ENCODE assay signal across 10 cellular contexts in genomic region chr3:12158387-12159226, GRCh38. TPM values are rescaled to one million over a fixed set of nuclear protein-coding genes. Genes with fewer than 3 reads are reported as not detected.
DNase-seq lines count a peak whose midpoint lies in the region; ATAC-seq, FAIRE-seq and TF ChIP-seq lines count a peak whose summit lies in the region.
"Had no signal": no experiment of that assay in that cellular context is flagged by ENCODE, and none has a peak within 500 bp of the region (broad histone marks: within the 10 kb centered on the region; RNA-seq: fewer than 3 reads in every experiment).

Gene TIMP4 (minus strand): TSS chr3:12158912. CDS start chr3:12158840, 72 bp downstream.

- H3K4me3 ChIP-seq in colonic mucosa (peak within 1 kb of the TSS; percentile 37), HepG2 (replicated peaks in 1 of 3; ENCODE audit: insufficient read depth in 1 of 3, low read depth in 2 of 3, low read length in 3 of 3) (peak within 1 kb of the TSS; percentile 43 to 68 (median 50)), thyroid gland (replicated peaks in 1 of 3) (peak within 1 kb of the TSS in 1 of 3 donors; percentile 31)

- no peaks in the 10 kb centered on the region for H3K27me3 ChIP-seq in colonic mucosa
- peaks cover 3 to 53% of the 10 kb centered on the region in 2 experiments for H3K27me3 ChIP-seq in HepG2 (ENCODE audit: control insufficient read depth in 1 of 2, insufficient read depth in 2 of 2, low read length in 2 of 2)
- H3K27me3 ChIP-seq in thyroid gland: no peaks in the 10 kb centered on the region

- no peaks in the 10 kb centered on the region for H3K9me3 ChIP-seq in colonic mucosa
- H3K9me3 ChIP-seq in HepG2 (ENCODE audit: low read length): no peaks in the 10 kb centered on the region
- no peaks in the 10 kb centered on the region for H3K9me3 ChIP-seq in thyroid gland

- no peak for TF ChIP-seq POLR2A in HepG2 (IDR thresholded peaks at IDR 0.05; ENCODE audit: insufficient read depth in 1 of 2, low read depth in 2 of 2, low read length in 2 of 2)
- no peak for TF ChIP-seq POLR2A in thyroid gland (IDR thresholded peaks at IDR 0.05)

- CTCF ChIA-PET in HepG2 (lab: Yijun Ruan, JAX; ENCODE audit: low intra/inter-chr PET ratio, low total read pairs): no interaction called here

- intact Hi-C loops in colonic mucosa (cut with DNase I) (no loop called here), HepG2 (cut with micrococcal nuclease; ENCODE audit: unreplicated experiment) (no loop called here), thyroid gland (cut with DNase I) (no loop called here)

- POLR2A ChIA-PET in HepG2 (lab: Yijun Ruan, JAX): no interaction called here

- H4K20me1 ChIP-seq in HepG2 (ENCODE audit: insufficient read depth, low read length): no peaks in the 10 kb centered on the region

- H3K9ac ChIP-seq in colonic mucosa (ENCODE audit: low read depth in 2 of 2, low read length in 2 of 2): peak within 1 kb of the TSS; percentile 15 to 61
- no peak within 1 kb of the TSS for H3K9ac ChIP-seq in HepG2 (ENCODE audit: insufficient read depth, low read depth, low read length)

- H3K4me2 ChIP-seq in HepG2 (ENCODE audit: low read depth, low read length): peak within 1 kb of the TSS; percentile 87

- H3K27ac ChIP-seq in colonic mucosa (peak within 1 kb of the TSS; percentile 6), HepG2 (ENCODE audit: extremely low read length, insufficient read depth, low read length) (no peak within 1 kb of the TSS), thyroid gland (peak within 1 kb of the TSS in 2 of 3 donors; percentile 4 to 24)

- TF ChIP-seq RAD21 in HepG2 (CRISPR knock-in tag; IDR thresholded peaks at IDR 0.05): no peak

- peak; percentile 93 for ATAC-seq in HepG2
- no peak for ATAC-seq in GM19351 (IDR thresholded peaks at IDR 0.05; ENCODE audit: unreplicated experiment)

- WGBS in HepG2 (ENCODE audit: low lambda C conversion rate): 4% methylated on average over 7 of the region's 34 CpGs
- 19 to 26% methylated on average over 12 to 17 of the region's 34 CpGs for WGBS in thyroid gland, 2 donors

- TF ChIP-seq EP300 in HepG2 (IDR thresholded peaks at IDR 0.05; ENCODE audit: low read depth in 2 of 2, low read length in 2 of 2): no peak
- no peak for TF ChIP-seq EP300 in HepG2 (CRISPR knock-in tag; IDR thresholded peaks at IDR 0.05; ENCODE audit: borderline replicate concordance)

- peak within 1 kb of the TSS; percentile 73 for H2AFZ ChIP-seq in HepG2 (ENCODE audit: low read length)

- H3K36me3 ChIP-seq in colonic mucosa: no peaks in the 10 kb centered on the region
- no peaks in the 10 kb centered on the region for H3K36me3 ChIP-seq in HepG2 (replicated peaks in 1 of 2; ENCODE audit: control insufficient read depth in 1 of 2, insufficient read depth in 2 of 2, low read length in 2 of 2)
- H3K36me3 ChIP-seq in thyroid gland: no peaks in the 10 kb centered on the region

- BruUV-seq in HepG2 (replicated peaks; lab: Mats Ljungman, UMichigan): no TSS peak

- TF ChIP-seq CTCF in colonic mucosa (IDR thresholded peaks at IDR 0.05) (no peak), HepG2 (CRISPR knock-in tag; IDR thresholded peaks at IDR 0.05) (no peak), thyroid gland (IDR thresholded peaks at IDR 0.05) (no peak)

- in situ Hi-C loops in HepG2 (cut with HindIII; ENCODE audit: extremely low pct_ligation_motif_present, low pct_unique_long_range_greater_than_20kb): no loop called here

- no peaks in the 10 kb centered on the region for H3K4me1 ChIP-seq in colonic mucosa
- peaks cover 30% of the 10 kb centered on the region for H3K4me1 ChIP-seq in HepG2 (ENCODE audit: insufficient read depth, low read length)
- H3K4me1 ChIP-seq in thyroid gland: peaks cover 0 to 6% of the 10 kb centered on the region in 2 donors

- DNase-seq in NCI-H2227 (lab: John Stamatoyannopoulos, UW; ENCODE audit: unreplicated experiment) (peak; percentile 34), NCI-H2227 treated with DMSO at 0.1 percent for 48 hours (lab: John Stamatoyannopoulos, UW) (no peak), colonic mucosa (peak; percentile 75), HepG2 (ENCODE audit: low spot score) (peak; percentile 46), thyroid gland (peak; percentile 24 to 29), NK-92 (lab: John Stamatoyannopoulos, UW; ENCODE audit: unreplicated experiment) (no peak), DMS153 treated with DMSO at 0.1 percent for 48 hours (lab: John Stamatoyannopoulos, UW; ENCODE audit: unreplicated experiment) (no peak)
- DNase-seq: CD4-positive, CD25-positive, alpha-beta regulatory T cell had no signal

- no peaks in the 10 kb centered on the region for H3K79me2 ChIP-seq in HepG2 (ENCODE audit: insufficient read depth, low read length)

- no peak for FAIRE-seq in HepG2 (lab: Jason Lieb, UNC)
- FAIRE-seq: colon had no signal

TF ChIP-seq in HepG2, 621 proteins besides CTCF, POLR2A, EP300 and RAD21 (continues in another document):
- TF ChIP-seq ZFP82 (CRISPR knock-in tag; IDR thresholded peaks at IDR 0.05; ENCODE audit: borderline replicate concordance): no peak
- TF ChIP-seq, protein P1, sequence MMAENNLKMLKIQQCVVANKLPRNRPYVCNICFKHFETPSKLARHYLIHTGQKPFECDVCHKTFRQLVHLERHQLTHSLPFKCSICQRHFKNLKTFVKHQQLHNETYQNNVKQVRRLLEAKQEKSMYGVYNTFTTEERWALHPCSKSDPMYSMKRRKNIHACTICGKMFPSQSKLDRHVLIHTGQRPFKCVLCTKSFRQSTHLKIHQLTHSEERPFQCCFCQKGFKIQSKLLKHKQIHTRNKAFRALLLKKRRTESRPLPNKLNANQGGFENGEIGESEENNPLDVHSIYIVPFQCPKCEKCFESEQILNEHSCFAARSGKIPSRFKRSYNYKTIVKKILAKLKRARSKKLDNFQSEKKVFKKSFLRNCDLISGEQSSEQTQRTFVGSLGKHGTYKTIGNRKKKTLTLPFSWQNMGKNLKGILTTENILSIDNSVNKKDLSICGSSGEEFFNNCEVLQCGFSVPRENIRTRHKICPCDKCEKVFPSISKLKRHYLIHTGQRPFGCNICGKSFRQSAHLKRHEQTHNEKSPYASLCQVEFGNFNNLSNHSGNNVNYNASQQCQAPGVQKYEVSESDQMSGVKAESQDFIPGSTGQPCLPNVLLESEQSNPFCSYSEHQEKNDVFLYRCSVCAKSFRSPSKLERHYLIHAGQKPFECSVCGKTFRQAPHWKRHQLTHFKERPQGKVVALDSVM (CRISPR knock-in tag; IDR thresholded peaks at IDR 0.05): no peak
- no peak for TF ChIP-seq GMEB1 (CRISPR knock-in tag; IDR thresholded peaks at IDR 0.05; ENCODE audit: borderline replicate concordance)
- no peak for TF ChIP-seq ZNF160 (CRISPR knock-in tag; IDR thresholded peaks at IDR 0.05)

RNA-seq across cellular contexts. Expression of gene TIMP4, which starts in this region (rescaled TPM):
- 1 to 10 TPM; 2.0 to 3.1 TPM for total RNA-seq in colonic mucosa
- total RNA-seq in HepG2 (2016; rRNA removed; fragmentation: Illumina TruSeq; extraction: Trizol): 0.07 TPM in 1 of 2 replicates, not detected in the other
- total RNA-seq in HepG2 (2016; cell fraction: cytosol; rRNA removed; fragmentation: Illumina TruSeq; extraction: Trizol; ENCODE audit: low read depth): 0.26 TPM in 1 of 2 replicates, not detected in the other
- total RNA-seq in HepG2 (2016; cell fraction: insoluble cytoplasmic fraction; rRNA removed; fragmentation: Illumina TruSeq; extraction: Trizol): not detected in 2 replicates
- total RNA-seq in HepG2 (2016; cell fraction: membrane; rRNA removed; fragmentation: Illumina TruSeq; extraction: Trizol): 0.09 and 0.17 TPM in 2 replicates
- total RNA-seq in HepG2 (2016; cell fraction: nucleus; rRNA removed; fragmentation: Illumina TruSeq; extraction: Trizol): not detected in 2 replicates
- polyA plus RNA-seq in HepG2 (2011; rRNA removed): 0.05 TPM in 1 of 2 replicates, not detected in the other
- polyA plus RNA-seq in HepG2 (2011; cell fraction: cytosol; rRNA removed): 0.08 TPM in 1 of 2 replicates, not detected in the other
- not detected in 2 replicates for polyA plus RNA-seq in HepG2 (2011; cell fraction: nucleus; rRNA removed)
- 0.19 TPM in 1 of 2 replicates, not detected in the other for polyA plus RNA-seq in HepG2 (2012)
- polyA plus RNA-seq in HepG2 (2016; cell fraction: cytosol; fragmentation: Illumina TruSeq; extraction: Trizol; ENCODE audit: low read depth): 0.08 and 0.23 TPM in 2 replicates
- polyA plus RNA-seq in HepG2 (2016; cell fraction: insoluble cytoplasmic fraction; fragmentation: Illumina TruSeq; extraction: Trizol; ENCODE audit: low read depth): not detected in 2 replicates
- polyA plus RNA-seq in HepG2 (2016; cell fraction: membrane; fragmentation: Illumina TruSeq; extraction: Trizol; ENCODE audit: low read depth): 0.15 and 0.19 TPM in 2 replicates
- polyA plus RNA-seq in HepG2 (2016; cell fraction: nucleus; fragmentation: Illumina TruSeq; extraction: Trizol; ENCODE audit: insufficient read depth, low read depth): 0.29 TPM in 1 of 2 replicates, not detected in the other
- polyA minus RNA-seq in HepG2 (2011; rRNA and poly(A)+ RNA removed; ENCODE audit: low replicate concordance): 8.5 TPM in 1 of 2 replicates, not detected in the other
- not detected in 2 replicates for polyA minus RNA-seq in HepG2 (2011; cell fraction: cytosol; rRNA and poly(A)+ RNA removed)
- not detected in 2 replicates for polyA minus RNA-seq in HepG2 (2011; cell fraction: nucleus; rRNA and poly(A)+ RNA removed)
- 10 to 100 TPM; 25.4 to 35.3 (median 32.6) TPM for total RNA-seq in thyroid gland
- total RNA-seq: CD4-positive, CD25-positive, alpha-beta regulatory T cell had no signal
- polyA plus RNA-seq: CD4-positive, CD25-positive, alpha-beta regulatory T cell had no signal

Comparison
In these comparisons a context has a peak if more than half of its experiments do, and no peak if none do; other contexts are left out.
1. RNA of gene TIMP4 (total RNA-seq): 25.4 to 35.3 TPM in thyroid gland; 2.0 to 3.1 TPM in colonic mucosa and 0.07 to 0.26 TPM in HepG2; every median in the first group is over 4 times any median in the second.
2. DNase-seq: peak in NCI-H2227 (single experiment), colonic mucosa (single experiment), HepG2 (single experiment) and thyroid gland (2 of 2); none in NCI-H2227 treated with DMSO at 0.1 percent for 48 hours (single experiment), NK-92 (single experiment) and DMS153 treated with DMSO at 0.1 percent for 48 hours (single experiment).